Comparison of ENCODE assay signal across 1 cellular context in genomic region chr16:89489040-89489721, GRCh38.
TF ChIP-seq lines count a peak whose summit lies in the region.

No MANE protein-coding gene starts in this region.

TF ChIP-seq in GM12878, 131 proteins besides CTCF, POLR2A, EP300 and RAD21 (continued from another document and continues in another):
- TF ChIP-seq STAT3 (IDR thresholded peaks at IDR 0.05; ENCODE audit: low read depth, low read length): no peak
- 0 out of 2 replicates have a peak, but pooled peaks have one; percentile 28 for TF ChIP-seq ELK1 (IDR thresholded peaks at IDR 0.05; ENCODE audit: low read depth, low read length)
- no peak for TF ChIP-seq GATAD2B (conservative IDR thresholded peaks at IDR 0.05; ENCODE audit: low read depth)
- TF ChIP-seq PKNOX1 (IDR thresholded peaks at IDR 0.05): peak; percentile 68
- TF ChIP-seq MAX (IDR thresholded peaks at IDR 0.05; ENCODE audit: low read depth, low read length): peak; percentile 72
- no peak for TF ChIP-seq REST (IDR thresholded peaks at IDR 0.05; ENCODE audit: low read depth, low read length)
- no peak for TF ChIP-seq ATF3 (IDR thresholded peaks at IDR 0.05; ENCODE audit: borderline replicate concordance, extremely low read depth, low read depth, low read length)
- TF ChIP-seq MLLT1 (IDR thresholded peaks at IDR 0.05): peak; percentile 93
- no peak for TF ChIP-seq MYB (IDR thresholded peaks at IDR 0.05; ENCODE audit: borderline replicate concordance, low read depth, low read length)
- TF ChIP-seq BHLHE40 (IDR thresholded peaks at IDR 0.05; ENCODE audit: borderline replicate concordance in 1 of 2, low read depth in 2 of 2, low read length in 1 of 2): peak; percentile 26 to 71; a peak in 3 of 4 replicates
- no peak for TF ChIP-seq LARP7 (IDR thresholded peaks at IDR 0.05)
- no peak for TF ChIP-seq BACH1 (IDR thresholded peaks at IDR 0.05; ENCODE audit: borderline replicate concordance)
- peak in 1 of 2 experiments; percentile 51; a peak in 3 of 4 replicates for TF ChIP-seq IKZF2 (IDR thresholded peaks at IDR 0.05)
- TF ChIP-seq BCL11A (IDR thresholded peaks at IDR 0.05; ENCODE audit: low read depth, low read length): no peak
- no peak for TF ChIP-seq ESRRA (IDR thresholded peaks at IDR 0.05; ENCODE audit: low read length)
- no peak for TF ChIP-seq ZNF622 (IDR thresholded peaks at IDR 0.05)
- TF ChIP-seq MYC (IDR thresholded peaks at IDR 0.05; ENCODE audit: insufficient read depth, insufficient read length, insufficient replicate concordance, low read length, severe bottlenecking): no peak
- TF ChIP-seq BCLAF1 (IDR thresholded peaks at IDR 0.05): no peak
- no peak for TF ChIP-seq USF2 (IDR thresholded peaks at IDR 0.05; ENCODE audit: borderline replicate concordance, low read depth, low read length)
- TF ChIP-seq ZNF24 (IDR thresholded peaks at IDR 0.05): no peak
- TF ChIP-seq NFXL1 (IDR thresholded peaks at IDR 0.05; ENCODE audit: borderline replicate concordance): no peak
- no peak for TF ChIP-seq ZNF274 (IDR thresholded peaks at IDR 0.05; ENCODE audit: insufficient read depth, insufficient read length)
- no peak for TF ChIP-seq TARDBP (IDR thresholded peaks at IDR 0.05; ENCODE audit: borderline replicate concordance)
- TF ChIP-seq SUZ12 (IDR thresholded peaks at IDR 0.05; ENCODE audit: unreplicated experiment): no peak
- TF ChIP-seq RAD51 (IDR thresholded peaks at IDR 0.05): no peak
- TF ChIP-seq ZZZ3 (IDR thresholded peaks at IDR 0.05; ENCODE audit: control insufficient read depth, insufficient read length, low read depth): no peak
- 0 out of 2 replicates have a peak, but pooled peaks have one; percentile 34 for TF ChIP-seq POLR2AphosphoS2 (IDR thresholded peaks at IDR 0.05; ENCODE audit: low read depth, low read length)
- no peak for TF ChIP-seq GABPA (IDR thresholded peaks at IDR 0.05; ENCODE audit: low read depth)
- no peak for TF ChIP-seq ZNF592 (IDR thresholded peaks at IDR 0.05)
- TF ChIP-seq FOS (IDR thresholded peaks at IDR 0.05; ENCODE audit: borderline replicate concordance, extremely low read depth, insufficient read length): no peak
- TF ChIP-seq IRF3 (IDR thresholded peaks at IDR 0.05): no peak
- TF ChIP-seq E2F4 (IDR thresholded peaks at IDR 0.05; ENCODE audit: low read depth, low read length): no peak
- TF ChIP-seq RBBP5 (conservative IDR thresholded peaks at IDR 0.05): no peak
- no peak for TF ChIP-seq ZBTB4 (CRISPR knock-in tag; IDR thresholded peaks at IDR 0.05)
- no peak for TF ChIP-seq HDAC6 (IDR thresholded peaks at IDR 0.05; ENCODE audit: unreplicated experiment)
